Comparison of ENCODE assay signal across 8 cellular contexts in the genomic region with DNA sequence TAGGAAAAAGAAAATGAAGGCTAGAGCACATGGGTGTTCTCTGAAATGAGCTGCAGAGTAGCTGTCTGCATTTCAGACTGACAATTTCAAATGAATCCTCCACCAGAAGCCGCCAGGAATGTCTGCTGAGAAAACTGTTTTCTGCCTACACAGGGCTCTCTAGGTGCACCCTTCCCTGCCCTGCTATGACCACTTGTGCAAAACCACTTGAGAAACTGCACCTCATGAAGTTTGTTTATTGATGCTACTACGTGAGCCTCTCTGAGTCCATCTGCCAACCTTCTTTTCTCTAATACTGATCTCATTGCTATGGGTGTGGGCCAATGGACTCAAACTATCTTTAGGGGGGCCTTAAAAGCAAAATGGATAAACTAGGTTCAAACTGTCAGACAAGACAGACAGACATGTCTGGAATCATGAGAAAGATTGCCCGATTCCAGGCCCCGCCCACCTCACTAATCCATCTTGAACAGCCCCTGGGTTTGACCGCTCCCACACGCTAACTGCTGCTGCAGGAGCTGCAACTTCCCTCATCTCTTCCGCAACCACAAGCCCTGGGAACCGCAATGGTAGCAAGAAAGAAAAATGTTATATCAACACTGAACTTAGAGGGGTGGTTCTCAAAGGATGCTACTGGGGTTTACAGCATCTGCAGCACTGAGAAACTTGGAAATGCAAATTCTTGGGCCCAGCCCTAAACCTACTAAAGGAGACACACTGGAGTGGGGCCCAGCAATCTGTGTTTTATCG. TPM values are rescaled to one million over a fixed set of nuclear protein-coding genes. Genes with fewer than 3 reads are reported as not detected.
DNase-seq lines count a peak whose midpoint lies in the region; ATAC-seq and TF ChIP-seq lines count a peak whose summit lies in the region.

No MANE protein-coding gene starts in this region.

- peaks cover 1 to 3% (median 3%) of the 10 kb centered on the region in 3 donors for H3K27me3 Mint-ChIP-seq in CD14-positive monocyte (ENCODE audit: low read depth in 3 of 3)
- H3K27me3 Mint-ChIP-seq in activated naive CD4-positive, alpha-beta T cell treated with anti-CD3 and anti-CD28 coated beads, Interleukin-2, amount 50 U/mL, for 24 hours: no peaks in the 10 kb centered on the region

- peak; percentile 15 for ATAC-seq in GM19023 (IDR thresholded peaks at IDR 0.05; ENCODE audit: unreplicated experiment)
- peak; percentile 35 for ATAC-seq in HG03354 (IDR thresholded peaks at IDR 0.05; ENCODE audit: poor library complexity, severe bottlenecking, unreplicated experiment)

- intact Hi-C loops in CD14-positive monocyte (cut with micrococcal nuclease): loop anchor here (10.0 kb wide), 1 partner anchor 125 kb away; the partner anchor contains the start of gene IFT57 (in 2 of the 2)
- intact Hi-C loops in posterior vena cava (cut with DNase I): no loop called here

- peaks cover 53% of the 10 kb centered on the region for H3K4me1 Mint-ChIP-seq in CD14-positive monocyte
- peaks cover 66% of the 10 kb centered on the region for H3K4me1 Mint-ChIP-seq in activated naive CD4-positive, alpha-beta T cell treated with anti-CD3 and anti-CD28 coated beads, Interleukin-2, amount 50 U/mL, for 24 hours

- peaks cover 0 to 3% (median 0%) of the 10 kb centered on the region in 7 donors for H3K9me3 Mint-ChIP-seq in CD14-positive monocyte
- no peaks in the 10 kb centered on the region for H3K9me3 Mint-ChIP-seq in activated naive CD4-positive, alpha-beta T cell treated with anti-CD3 and anti-CD28 coated beads, Interleukin-2, amount 50 U/mL, for 24 hours

- no peaks in the 10 kb centered on the region for H3K36me3 Mint-ChIP-seq in CD14-positive monocyte
- no peaks in the 10 kb centered on the region for H3K36me3 Mint-ChIP-seq in activated naive CD4-positive, alpha-beta T cell treated with anti-CD3 and anti-CD28 coated beads, Interleukin-2, amount 50 U/mL, for 24 hours

- peak overlapping the region in 1 of 2 donors; percentile 79 for H3K4me3 Mint-ChIP-seq in CD14-positive monocyte
- H3K4me3 Mint-ChIP-seq in activated naive CD4-positive, alpha-beta T cell treated with anti-CD3 and anti-CD28 coated beads, Interleukin-2, amount 50 U/mL, for 24 hours: no peak overlapping the region

- H3K27ac Mint-ChIP-seq in CD14-positive monocyte: peak overlapping the region in 6 of 7 donors; percentile 30 to 86 (median 72)
- H3K27ac Mint-ChIP-seq in activated naive CD4-positive, alpha-beta T cell treated with anti-CD3 and anti-CD28 coated beads, Interleukin-2, amount 50 U/mL, for 24 hours: peak overlapping the region; percentile 36

- TF ChIP-seq CTCF in CD14-positive monocyte (IDR thresholded peaks at IDR 0.05): no peak

- DNase-seq in CD14-positive monocyte (ENCODE audit: low spot score): no peak
- DNase-seq in posterior vena cava (ENCODE audit: low spot score): no peak
- DNase-seq in AG20443 (ENCODE audit: low spot score): no peak
- no peak for DNase-seq in kidney tubule cell (ENCODE audit: low spot score)
- no peak for DNase-seq in middle frontal gyrus (ENCODE audit: extremely low spot score, low spot score)

RNA-seq across cellular contexts. Expression of gene CD47, which starts 9.0 kb away (rescaled TPM):
- 100 to 1,000 TPM; 173 to 203 TPM for polyA plus RNA-seq in CD14-positive monocyte
- 10 to 100 TPM; 72.4 to 74.0 TPM for total RNA-seq in posterior vena cava

Comparison
In these comparisons a context has a peak if more than half of its experiments do, and no peak if none do; other contexts are left out.
1. intact Hi-C loops: an anchor here in CD14-positive monocyte (10.0 kb wide); none called in posterior vena cava.